In genomic region chr9:95516736-95517558, GRCh38 we compare ENCODE assay signal across 8 cellular contexts. TPM values are rescaled to one million over a fixed set of nuclear protein-coding genes. Genes with fewer than 3 reads are reported as not detected.
A peak's percentile ranks its signal among the peaks of the same experiment; 100 is the strongest.
DNase-seq lines count a peak whose midpoint lies in the region; ATAC-seq and TF ChIP-seq lines count a peak whose summit lies in the region.

Gene PTCH1 (minus strand): TSS chr9:95516971.

- peak within 1 kb of the TSS; percentile 58 for H3K9ac ChIP-seq in mesendoderm (ENCODE audit: low read length)

- no peak within 1 kb of the TSS for H2AK5ac ChIP-seq in mesendoderm (ENCODE audit: low read length)

- H3K18ac ChIP-seq in mesendoderm (ENCODE audit: low read length): peak within 1 kb of the TSS; percentile 45

- H3K4me3 ChIP-seq in AG10803 (ENCODE audit: low read length): peak within 1 kb of the TSS; percentile 69
- H3K4me3 ChIP-seq in mesendoderm (ENCODE audit: low read length): peak within 1 kb of the TSS; percentile 38

- H2BK5ac ChIP-seq in mesendoderm (ENCODE audit: low read length): no peak within 1 kb of the TSS

- H3K9me3 Mint-ChIP-seq in effector memory CD8-positive, alpha-beta T cell: peaks cover 0 to 6% of the 10 kb centered on the region in 2 donors
- H3K9me3 Mint-ChIP-seq in stimulated activated naive CD8-positive, alpha-beta T cell treated with anti-CD3 and anti-CD28 coated beads, Interleukin-15, Interleukin-2, amounts not matched to agents 100 ng/mL and 50 ng/mL, for 24 hours: peaks cover 14% of the 10 kb centered on the region

- H3K27me3 ChIP-seq in mesendoderm (ENCODE audit: insufficient read depth, low read length, poor library complexity): peaks cover 28% of the 10 kb centered on the region

- no peaks in the 10 kb centered on the region for H3K79me1 ChIP-seq in mesendoderm (ENCODE audit: low read length)

- H4K5ac ChIP-seq in mesendoderm (ENCODE audit: low read length): no peak within 1 kb of the TSS

- H3K79me2 ChIP-seq in mesendoderm (ENCODE audit: control insufficient read depth, insufficient read depth, low read length): no peaks in the 10 kb centered on the region

- peak within 1 kb of the TSS; percentile 96 to 97 for H3K4me3 Mint-ChIP-seq in effector memory CD8-positive, alpha-beta T cell
- peak within 1 kb of the TSS; percentile 95 for H3K4me3 Mint-ChIP-seq in stimulated activated naive CD8-positive, alpha-beta T cell treated with anti-CD3 and anti-CD28 coated beads, Interleukin-15, Interleukin-2, amounts not matched to agents 100 ng/mL and 50 ng/mL, for 24 hours

- peaks cover 11% of the 10 kb centered on the region for H3K36me3 Mint-ChIP-seq in effector memory CD8-positive, alpha-beta T cell (ENCODE audit: insufficient read depth)
- peaks cover 11% of the 10 kb centered on the region for H3K36me3 Mint-ChIP-seq in stimulated activated naive CD8-positive, alpha-beta T cell treated with anti-CD3 and anti-CD28 coated beads, Interleukin-15, Interleukin-2, amounts not matched to agents 100 ng/mL and 50 ng/mL, for 24 hours (ENCODE audit: low read depth)

- peak within 1 kb of the TSS; percentile 61 for H3K4ac ChIP-seq in mesendoderm (ENCODE audit: low read depth, low read length)

- DNase-seq in AG10803 (ENCODE audit: low read depth): peak; percentile 43
- peak; percentile 44 to 56 for DNase-seq in activated CD4-positive, alpha-beta T cell treated with anti-CD3 and anti-CD28 coated beads, Interleukin-2, amount 50 U/mL, for 48 hours
- DNase-seq in effector memory CD8-positive, alpha-beta T cell: peak in 2 of 3 experiments; percentile 26 to 45
- DNase-seq in mesendoderm: peak; percentile 69

- H3K27ac Mint-ChIP-seq in effector memory CD8-positive, alpha-beta T cell: peak within 1 kb of the TSS; percentile 70 to 90
- H3K27ac Mint-ChIP-seq in stimulated activated naive CD8-positive, alpha-beta T cell treated with anti-CD3 and anti-CD28 coated beads, Interleukin-15, Interleukin-2, amounts not matched to agents 100 ng/mL and 50 ng/mL, for 24 hours: peak within 1 kb of the TSS; percentile 97

- no peak within 1 kb of the TSS for H4K8ac ChIP-seq in mesendoderm (ENCODE audit: low read depth, low read length)

- H2BK120ac ChIP-seq in mesendoderm (ENCODE audit: low read depth, low read length): no peak within 1 kb of the TSS

- no peak within 1 kb of the TSS for H3K27ac ChIP-seq in mesendoderm (ENCODE audit: low read depth, low read length)

- peak within 1 kb of the TSS; percentile 75 for H3K23ac ChIP-seq in mesendoderm (ENCODE audit: low read length)

- no peaks in the 10 kb centered on the region for H3K36me3 ChIP-seq in mesendoderm (ENCODE audit: control insufficient read depth, insufficient read depth, low read length)

- H3K4me2 ChIP-seq in mesendoderm (ENCODE audit: low read length): peak within 1 kb of the TSS; percentile 96

- ATAC-seq in HG03354 (IDR thresholded peaks at IDR 0.05; ENCODE audit: poor library complexity, severe bottlenecking, unreplicated experiment) (peak; percentile 63), HG02884 (IDR thresholded peaks at IDR 0.05; ENCODE audit: unreplicated experiment) (no peak), HG03139 (IDR thresholded peaks at IDR 0.05; ENCODE audit: unreplicated experiment) (no peak)
- ATAC-seq in effector memory CD8-positive, alpha-beta T cell (replicated peaks): peak; percentile 70

- H3K4me1 Mint-ChIP-seq in effector memory CD8-positive, alpha-beta T cell (ENCODE audit: low read depth in 2 of 2): peaks cover 17% of the 10 kb centered on the region in 2 donors
- H3K4me1 Mint-ChIP-seq in stimulated activated naive CD8-positive, alpha-beta T cell treated with anti-CD3 and anti-CD28 coated beads, Interleukin-15, Interleukin-2, amounts not matched to agents 100 ng/mL and 50 ng/mL, for 24 hours (ENCODE audit: low read depth): peaks cover 25% of the 10 kb centered on the region

- WGBS in mesendoderm (ENCODE audit: extremely low coverage, insufficient coverage, low lambda C conversion rate): no CpG with 5 or more reads among the region's 64 CpGs

- peaks cover 0 to 21% of the 10 kb centered on the region in 2 donors for H3K27me3 Mint-ChIP-seq in effector memory CD8-positive, alpha-beta T cell
- H3K27me3 Mint-ChIP-seq in stimulated activated naive CD8-positive, alpha-beta T cell treated with anti-CD3 and anti-CD28 coated beads, Interleukin-15, Interleukin-2, amounts not matched to agents 100 ng/mL and 50 ng/mL, for 24 hours: peaks cover 36% of the 10 kb centered on the region

- H2BK15ac ChIP-seq in mesendoderm (replicated peaks; ENCODE audit: low read depth): no peak within 1 kb of the TSS

- peak within 1 kb of the TSS; percentile 74 for H3K56ac ChIP-seq in mesendoderm (ENCODE audit: low read length)

- peaks cover 16% of the 10 kb centered on the region for H3K4me1 ChIP-seq in mesendoderm (ENCODE audit: control insufficient read depth, low read depth, low read length)

- TF ChIP-seq CTCF in AG10803 (conservative IDR thresholded peaks at IDR 0.05; ENCODE audit: low read length): no peak

RNA-seq across cellular contexts. Expression of gene PTCH1, which starts in this region (rescaled TPM):
- polyA plus RNA-seq in mesendoderm (2013, experiment 1 of 2): 11.7 TPM
- 11.3 TPM for polyA plus RNA-seq in mesendoderm (2013, experiment 2 of 2)

Comparison
In these comparisons a context has a peak if more than half of its experiments do, and no peak if none do; other contexts are left out.
1. ATAC-seq: peak in HG03354 (single experiment) and effector memory CD8-positive, alpha-beta T cell (single experiment); none in HG02884 (single experiment) and HG03139 (single experiment).
2. Peak in every context shown above with its lines, with median percentiles within 50 percentile points of each other: DNase-seq.